9 cellular contexts compared by ENCODE assay signal in the genomic region with DNA sequence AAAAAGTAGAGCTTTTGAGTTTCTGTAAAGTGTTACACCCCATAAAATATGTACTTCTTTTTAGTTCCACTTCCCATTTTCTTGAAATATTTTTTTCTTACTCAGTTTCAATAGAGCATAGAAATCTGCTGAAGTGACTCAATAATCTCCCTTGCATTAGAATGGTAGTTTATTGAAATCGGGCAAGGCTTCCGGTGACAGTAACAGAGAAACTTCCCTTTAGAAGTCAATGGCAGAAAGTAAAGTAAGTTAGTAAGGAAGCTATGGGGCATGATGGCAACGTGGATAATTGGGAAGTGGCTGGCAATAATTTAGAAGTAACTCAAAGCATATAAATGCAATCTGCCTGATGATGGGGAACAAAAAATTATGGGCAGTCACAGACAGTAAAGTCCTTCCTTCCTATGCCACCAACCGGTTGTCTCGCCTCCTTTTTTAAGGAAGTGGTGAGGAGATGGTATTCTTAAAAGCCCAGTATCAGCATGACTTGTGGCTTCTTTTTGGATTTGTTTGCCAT. TPM values are rescaled to one million over a fixed set of nuclear protein-coding genes. Genes with fewer than 3 reads are reported as not detected.
DNase-seq lines count a peak whose midpoint lies in the region; ATAC-seq and TF ChIP-seq lines count a peak whose summit lies in the region.
"Had no signal": no experiment of that assay in that cellular context is flagged by ENCODE, and none has a peak within 500 bp of the region (broad histone marks: within the 10 kb centered on the region; RNA-seq: fewer than 3 reads in every experiment).

No MANE protein-coding gene starts in this region.

- TF ChIP-seq CTCF in spleen (IDR thresholded peaks at IDR 0.05 in 8 of 11, conservative IDR thresholded peaks at IDR 0.05 in 3 of 11): no peak
- no peak for TF ChIP-seq CTCF in breast epithelium (IDR thresholded peaks at IDR 0.05)

- H3K9me3 ChIP-seq in spleen: no peaks in the 10 kb centered on the region
- H3K9me3 ChIP-seq in breast epithelium: no peaks in the 10 kb centered on the region

- H3K36me3 Mint-ChIP-seq in activated naive CD4-positive, alpha-beta T cell treated with anti-CD3 and anti-CD28 coated beads, Interleukin-2, amount 10 ng/mL, durations not matched to agents 7 days and 5 days: no peaks in the 10 kb centered on the region
- peaks cover 3% of the 10 kb centered on the region for H3K36me3 Mint-ChIP-seq in activated CD4-positive, alpha-beta T cell treated with anti-CD3 and anti-CD28 coated beads, Interleukin-2, amount 10 ng/mL, durations not matched to agents 7 days and 5 days (ENCODE audit: low read depth)

- peak overlapping the region; percentile 43 to 88 (median 76) for H3K27ac ChIP-seq in spleen
- no peak overlapping the region for H3K27ac ChIP-seq in breast epithelium

- peak overlapping the region; percentile 11 for H3K27ac Mint-ChIP-seq in activated naive CD4-positive, alpha-beta T cell treated with anti-CD3 and anti-CD28 coated beads, Interleukin-2, amount 10 ng/mL, durations not matched to agents 7 days and 5 days
- H3K27ac Mint-ChIP-seq in activated CD4-positive, alpha-beta T cell treated with anti-CD3 and anti-CD28 coated beads, Interleukin-2, amount 10 ng/mL, durations not matched to agents 7 days and 5 days: no peak overlapping the region

- H3K4me3 ChIP-seq in spleen (peak overlapping the region in 1 of 8 donors; percentile 65), breast epithelium (no peak overlapping the region)
- H3K4me3 ChIP-seq: cardiac muscle cell had no signal

- DNase-seq in activated naive CD4-positive, alpha-beta T cell treated with anti-CD3 and anti-CD28 coated beads, Interleukin-2, amount 10 ng/mL, durations not matched to agents 7 days and 5 days: no peak
- no peak for DNase-seq in activated naive CD4-positive, alpha-beta T cell treated with anti-CD3 and anti-CD28 coated beads, Interleukin-2, amount 50 U/mL, for 16 hours
- DNase-seq in NAMALWA (ENCODE audit: low spot score): peak; percentile 69
- DNase-seq in spleen: no peak
- DNase-seq in activated CD4-positive, alpha-beta T cell treated with anti-CD3 and anti-CD28 coated beads, Interleukin-2, amount 10 ng/mL, durations not matched to agents 7 days and 5 days: no peak
- no peak for DNase-seq in HEK293T (ENCODE audit: extremely low spot score)
- DNase-seq in breast epithelium (ENCODE audit: low spot score in 2 of 2): no peak

- peaks cover 26% of the 10 kb centered on the region for H3K4me1 Mint-ChIP-seq in activated naive CD4-positive, alpha-beta T cell treated with anti-CD3 and anti-CD28 coated beads, Interleukin-2, amount 10 ng/mL, durations not matched to agents 7 days and 5 days
- H3K4me1 Mint-ChIP-seq in activated CD4-positive, alpha-beta T cell treated with anti-CD3 and anti-CD28 coated beads, Interleukin-2, amount 10 ng/mL, durations not matched to agents 7 days and 5 days: peaks cover 21% of the 10 kb centered on the region

- no peaks in the 10 kb centered on the region for H3K27me3 Mint-ChIP-seq in activated naive CD4-positive, alpha-beta T cell treated with anti-CD3 and anti-CD28 coated beads, Interleukin-2, amount 10 ng/mL, durations not matched to agents 7 days and 5 days
- no peaks in the 10 kb centered on the region for H3K27me3 Mint-ChIP-seq in activated CD4-positive, alpha-beta T cell treated with anti-CD3 and anti-CD28 coated beads, Interleukin-2, amount 10 ng/mL, durations not matched to agents 7 days and 5 days

- intact Hi-C loops in spleen (cut with DNase I; ENCODE audit: low total_unique reads): no loop called here
- intact Hi-C loops in breast epithelium (cut with DNase I; ENCODE audit: low total_unique reads): no loop called here

- peak; percentile 63 for ATAC-seq in HG02884 (IDR thresholded peaks at IDR 0.05; ENCODE audit: unreplicated experiment)

- 20 to 37% (median 30%) methylated on average over 5 of the region's 5 CpGs for WGBS in spleen, 5 donors

- POLR2A ChIA-PET in activated CD4-positive, alpha-beta T cell treated with anti-CD3 and anti-CD28 coated beads, Interleukin-2, amount 10 ng/mL, durations not matched to agents 7 days and 5 days (lab: Charles Lee): no interaction called here
- POLR2A ChIA-PET in HEK293T (lab: Yijun Ruan, JAX): no interaction called here

- H3K36me3 ChIP-seq in spleen (peaks cover 0 to 28% (median 0%) of the 10 kb centered on the region in 6 donors), breast epithelium (no peaks in the 10 kb centered on the region)
- H3K36me3 ChIP-seq: cardiac muscle cell had no signal

- CTCF ChIA-PET in activated naive CD4-positive, alpha-beta T cell treated with anti-CD3 and anti-CD28 coated beads, Interleukin-2, amount 10 ng/mL, durations not matched to agents 7 days and 5 days (lab: Charles Lee): no interaction called here
- CTCF ChIA-PET in activated CD4-positive, alpha-beta T cell treated with anti-CD3 and anti-CD28 coated beads, Interleukin-2, amount 10 ng/mL, durations not matched to agents 7 days and 5 days (lab: Charles Lee): interaction anchor here (1.0 kb wide), 2 partner anchors 11 to 34 kb away, joined by 3 to 4 read pairs; no protein-coding TSS in a partner anchor
- CTCF ChIA-PET in HEK293T (lab: Yijun Ruan, JAX): no interaction called here

- TF ChIP-seq POLR2A in spleen (IDR thresholded peaks at IDR 0.05) (no peak), breast epithelium (IDR thresholded peaks at IDR 0.05) (no peak)

- H3K4me1 ChIP-seq in spleen: peaks cover 0 to 88% (median 21%) of the 10 kb centered on the region in 6 donors
- no peaks in the 10 kb centered on the region for H3K4me1 ChIP-seq in breast epithelium

- no peaks in the 10 kb centered on the region for H3K9me3 Mint-ChIP-seq in activated naive CD4-positive, alpha-beta T cell treated with anti-CD3 and anti-CD28 coated beads, Interleukin-2, amount 10 ng/mL, durations not matched to agents 7 days and 5 days
- peaks cover 2% of the 10 kb centered on the region for H3K9me3 Mint-ChIP-seq in activated CD4-positive, alpha-beta T cell treated with anti-CD3 and anti-CD28 coated beads, Interleukin-2, amount 10 ng/mL, durations not matched to agents 7 days and 5 days

- H3K27me3 ChIP-seq in spleen (replicated peaks in 1 of 7): no peaks in the 10 kb centered on the region
- H3K27me3 ChIP-seq in breast epithelium: peaks cover 0 to 19% of the 10 kb centered on the region in 2 donors
- H3K27me3 ChIP-seq: cardiac muscle cell had no signal

- H3K4me3 Mint-ChIP-seq in activated naive CD4-positive, alpha-beta T cell treated with anti-CD3 and anti-CD28 coated beads, Interleukin-2, amount 10 ng/mL, durations not matched to agents 7 days and 5 days: no peak overlapping the region
- H3K4me3 Mint-ChIP-seq in activated CD4-positive, alpha-beta T cell treated with anti-CD3 and anti-CD28 coated beads, Interleukin-2, amount 10 ng/mL, durations not matched to agents 7 days and 5 days: no peak overlapping the region

TF ChIP-seq in HEK293T, 16 proteins besides CTCF, POLR2A, EP300 and RAD21:
- TF ChIP-seq, protein P1, sequence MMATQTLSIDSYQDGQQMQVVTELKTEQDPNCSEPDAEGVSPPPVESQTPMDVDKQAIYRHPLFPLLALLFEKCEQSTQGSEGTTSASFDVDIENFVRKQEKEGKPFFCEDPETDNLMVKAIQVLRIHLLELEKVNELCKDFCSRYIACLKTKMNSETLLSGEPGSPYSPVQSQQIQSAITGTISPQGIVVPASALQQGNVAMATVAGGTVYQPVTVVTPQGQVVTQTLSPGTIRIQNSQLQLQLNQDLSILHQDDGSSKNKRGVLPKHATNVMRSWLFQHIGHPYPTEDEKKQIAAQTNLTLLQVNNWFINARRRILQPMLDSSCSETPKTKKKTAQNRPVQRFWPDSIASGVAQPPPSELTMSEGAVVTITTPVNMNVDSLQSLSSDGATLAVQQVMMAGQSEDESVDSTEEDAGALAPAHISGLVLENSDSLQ (IDR thresholded peaks at IDR 0.05): no peak
- TF ChIP-seq SP1 (IDR thresholded peaks at IDR 0.05) (no peak), ARNT (IDR thresholded peaks at IDR 0.05) (no peak), TARDBP (IDR thresholded peaks at IDR 0.05) (no peak), L3MBTL2 (conservative IDR thresholded peaks at IDR 0.05) (no peak), ZNF384 (IDR thresholded peaks at IDR 0.05) (no peak), FOXA1 (IDR thresholded peaks at IDR 0.05) (no peak), BHLHE40 (IDR thresholded peaks at IDR 0.05; ENCODE audit: borderline replicate concordance) (no peak)

RNA-seq across cellular contexts. Expression of a gene that starts 7.6 kb away (rescaled TPM):
- total RNA-seq in spleen: 100 to 1,000 TPM; 129 to 231 (median 200) TPM
- polyA plus RNA-seq in spleen: 10 to 100 TPM; 30.5 to 38.7 (median 35.5) TPM
- not detected for total RNA-seq in activated CD4-positive, alpha-beta T cell treated with anti-CD3 and anti-CD28 coated beads, Interleukin-2, amount 10 ng/mL, durations not matched to agents 7 days and 5 days
- 10 to 100 TPM; 13.1 to 25.5 (median 23.5) TPM for total RNA-seq in breast epithelium

RNA-seq across cellular contexts. Expression of a gene that starts 60.0 kb away (rescaled TPM):
- total RNA-seq in spleen: 10 to 100 TPM; 15.8 to 29.8 (median 19.3) TPM
- 10 to 100 TPM; 12.3 to 17.6 (median 13.6) TPM for polyA plus RNA-seq in spleen
- total RNA-seq in activated CD4-positive, alpha-beta T cell treated with anti-CD3 and anti-CD28 coated beads, Interleukin-2, amount 10 ng/mL, durations not matched to agents 7 days and 5 days: 10 to 100 TPM; 12.7 to 13.1 TPM
- total RNA-seq in breast epithelium: 10 to 100 TPM; 37.0 to 40.0 (median 37.5) TPM

Comparison
In these comparisons a context has a peak if more than half of its experiments do, and no peak if none do; other contexts are left out.
1. H3K27ac ChIP-seq: peak in spleen (8 of 8); none in breast epithelium (0 of 2).
2. RNA of a gene that starts 7.6 kb away (total RNA-seq): 129 to 231 TPM in spleen and 13.1 to 25.5 TPM in breast epithelium; not detected in activated CD4-positive, alpha-beta T cell treated with anti-CD3 and anti-CD28 coated beads, Interleukin-2, amount 10 ng/mL, durations not matched to agents 7 days and 5 days; every median in the first group is over 10 times any median in the second.